ENCODE assay signal across 17 cellular contexts in the genomic region with DNA sequence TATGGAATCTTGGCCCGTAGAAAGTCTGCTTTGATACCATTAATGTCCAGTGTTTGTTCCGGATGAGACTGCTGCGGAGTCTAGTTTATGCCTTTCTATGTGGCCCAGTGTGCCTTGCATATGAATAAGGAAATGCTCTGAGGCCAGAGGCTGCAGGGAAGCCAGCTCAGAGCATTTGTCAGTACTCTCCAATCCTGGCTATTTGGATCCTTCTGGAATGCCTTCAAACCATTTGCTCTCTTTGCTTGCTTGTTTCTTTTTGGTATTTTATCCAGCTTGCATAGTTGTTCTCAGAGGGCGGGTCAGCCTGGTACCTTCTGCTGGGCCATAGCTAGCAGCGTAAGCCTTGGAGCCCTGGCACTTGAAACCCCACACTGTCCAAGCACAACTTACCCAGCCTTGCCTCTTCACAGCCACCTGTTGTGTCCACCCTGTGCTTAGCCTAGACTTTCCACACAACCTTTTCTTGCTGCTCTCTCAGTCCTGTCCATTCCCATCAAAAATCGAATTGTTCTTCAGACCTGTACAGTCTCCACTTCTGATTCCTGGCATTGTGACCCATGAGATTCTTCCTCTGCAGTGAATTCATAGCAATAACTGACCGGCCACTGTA. TPM values are rescaled to one million over a fixed set of nuclear protein-coding genes. Genes with fewer than 3 reads are reported as not detected.
A peak's percentile ranks its signal among the peaks of the same experiment; 100 is the strongest.
DNase-seq lines count a peak whose midpoint lies in the region; ATAC-seq, FAIRE-seq and TF ChIP-seq lines count a peak whose summit lies in the region.
"Had no signal": no experiment of that assay in that cellular context is flagged by ENCODE, and none has a peak within 500 bp of the region (broad histone marks: within the 10 kb centered on the region; RNA-seq: fewer than 3 reads in every experiment).

No MANE protein-coding gene starts in this region.

- in situ Hi-C loops in HepG2 (cut with HindIII; ENCODE audit: extremely low pct_ligation_motif_present, low pct_unique_long_range_greater_than_20kb), result no loop called here
- in situ Hi-C loops in ACHN (cut with HindIII; ENCODE audit: low pct_ligation_motif_present, low pct_unique_long_range_greater_than_20kb, low sequenced_read_pairs), result loop anchor here (25.0 kb wide), 1 partner anchor 401 kb away; no protein-coding TSS in a partner anchor

- POLR2A ChIA-PET in HepG2 (lab: Yijun Ruan, JAX), result no interaction called here

- intact Hi-C loops in HepG2 (cut with micrococcal nuclease; ENCODE audit: unreplicated experiment) (no loop called here), right lobe of liver (cut with DNase I) (no loop called here), testis (cut with DNase I; ENCODE audit: low total_unique reads) (no loop called here)

- H3K27ac ChIP-seq in HepG2 (ENCODE audit: extremely low read length, insufficient read depth, low read length) (no peak overlapping the region), right lobe of liver (no peak overlapping the region), cingulate gyrus (ENCODE audit: low read depth, low read length) (peak overlapping the region; percentile 66), testis (no peak overlapping the region)
- H3K27ac ChIP-seq: RWPE1, SJCRH30 had no signal

- TF ChIP-seq CTCF in HepG2 (CRISPR knock-in tag; IDR thresholded peaks at IDR 0.05) (no peak), right lobe of liver (IDR thresholded peaks at IDR 0.05) (no peak), testis (IDR thresholded peaks at IDR 0.05) (no peak)

- CTCF ChIA-PET in HepG2 (lab: Yijun Ruan, JAX; ENCODE audit: low intra/inter-chr PET ratio, low total read pairs), result no interaction called here

- H3K9me3 ChIP-seq in HepG2 (ENCODE audit: low read length) (no peaks in the 10 kb centered on the region), right lobe of liver (no peaks in the 10 kb centered on the region), testis (no peaks in the 10 kb centered on the region)
- H3K9me3 ChIP-seq: SJCRH30 had no signal

- H2AFZ ChIP-seq in HepG2 (ENCODE audit: low read length), result no peak overlapping the region

- peaks cover 43% of the 10 kb centered on the region for H3K79me2 ChIP-seq in HepG2 (ENCODE audit: insufficient read depth, low read length)

- 0 out of 3 replicates have a peak, but pooled peaks have one; percentile 23 for ATAC-seq in HepG2
- no peak for ATAC-seq in right lobe of liver
- no peak for ATAC-seq in GM18498 (IDR thresholded peaks at IDR 0.05; ENCODE audit: unreplicated experiment)
- no peak for ATAC-seq in HG03159 (IDR thresholded peaks at IDR 0.05; ENCODE audit: unreplicated experiment)
- ATAC-seq: CD8-positive, alpha-beta T cell had no signal

- TF ChIP-seq EP300 in HepG2 (IDR thresholded peaks at IDR 0.05; ENCODE audit: low read depth in 2 of 2, low read length in 2 of 2) (no peak), HepG2 (CRISPR knock-in tag; IDR thresholded peaks at IDR 0.05; ENCODE audit: borderline replicate concordance) (no peak)

- no peak for TF ChIP-seq POLR2A in HepG2 (IDR thresholded peaks at IDR 0.05; ENCODE audit: insufficient read depth in 1 of 2, low read depth in 2 of 2, low read length in 2 of 2)
- no peak for TF ChIP-seq POLR2A in right lobe of liver (IDR thresholded peaks at IDR 0.05)
- no peak for TF ChIP-seq POLR2A in testis (IDR thresholded peaks at IDR 0.05)

- H3K4me1 ChIP-seq in HepG2 (ENCODE audit: insufficient read depth, low read length) (peaks cover 31% of the 10 kb centered on the region), right lobe of liver (peaks cover 0 to 6% (median 0%) of the 10 kb centered on the region in 4 donors), testis (peaks cover 3% of the 10 kb centered on the region)

- H4K20me1 ChIP-seq in HepG2 (ENCODE audit: insufficient read depth, low read length), result no peaks in the 10 kb centered on the region

- no TSS peak for BruUV-seq in HepG2 (replicated peaks; lab: Mats Ljungman, UMichigan)

- no peak for TF ChIP-seq RAD21 in HepG2 (CRISPR knock-in tag; IDR thresholded peaks at IDR 0.05)

- DNase-seq in HepG2 (ENCODE audit: low spot score) (no peak), right lobe of liver (no peak), midbrain (lab: John Stamatoyannopoulos, UW) (peak; percentile 28), testis (peak; percentile 7), ACHN (no peak)
- DNase-seq: GF-D8; NCI-H187 treated with DMSO at 0.1 percent for 48 hours; NCI-H524 treated with DMSO at 0.1 percent for 48 hours; NK-92 treated with Interleukin-12 subunit alpha and Interleukin-12 subunit beta, amount 100 ng/mL, for 24 hours; OCI-M1; SJCRH30 had no signal

- H3K9ac ChIP-seq in HepG2 (ENCODE audit: insufficient read depth, low read depth, low read length), result no peak overlapping the region

- H3K4me3 ChIP-seq in HepG2 (replicated peaks in 1 of 3; ENCODE audit: insufficient read depth in 1 of 3, low read depth in 2 of 3, low read length in 3 of 3), result no peak overlapping the region
- H3K4me3 ChIP-seq in right lobe of liver, result no peak overlapping the region
- no peak overlapping the region for H3K4me3 ChIP-seq in testis
- H3K4me3 ChIP-seq: SJCRH30 had no signal

- FAIRE-seq in HepG2 (lab: Jason Lieb, UNC), result no peak
- FAIRE-seq: H54 had no signal

- peaks cover 25 to 52% of the 10 kb centered on the region in 2 experiments for H3K36me3 ChIP-seq in HepG2 (replicated peaks in 1 of 2; ENCODE audit: control insufficient read depth in 1 of 2, insufficient read depth in 2 of 2, low read length in 2 of 2)
- no peaks in the 10 kb centered on the region for H3K36me3 ChIP-seq in right lobe of liver
- no peaks in the 10 kb centered on the region for H3K36me3 ChIP-seq in testis (ENCODE audit: low read depth, missing control alignments)

- 95% methylated on average over 7 of the region's 7 CpGs for WGBS in HepG2 (ENCODE audit: low lambda C conversion rate)
- WGBS in right lobe of liver (ENCODE audit: insufficient coverage, low coverage, low lambda C conversion rate, missing lambda C conversion rate), result 98% methylated on average over 5 of the region's 7 CpGs
- WGBS in testis, 2 donors, result 78 to 85% methylated on average over 7 of the region's 7 CpGs

- H3K27me3 ChIP-seq in HepG2 (ENCODE audit: control insufficient read depth in 1 of 2, insufficient read depth in 2 of 2, low read length in 2 of 2) (no peaks in the 10 kb centered on the region), right lobe of liver (no peaks in the 10 kb centered on the region), testis (no peaks in the 10 kb centered on the region)
- H3K27me3 ChIP-seq: SJCRH30 had no signal

- no peak overlapping the region for H3K4me2 ChIP-seq in HepG2 (ENCODE audit: low read depth, low read length)

RNA-seq across cellular contexts. Expression of a gene that starts 20.5 kb away (rescaled TPM):
- total RNA-seq in HepG2 (2016; rRNA removed; fragmentation: Illumina TruSeq; extraction: Trizol), result 35.5 and 41.4 TPM in 2 replicates
- 8.3 and 11.5 TPM in 2 replicates for total RNA-seq in HepG2 (2016; cell fraction: cytosol; rRNA removed; fragmentation: Illumina TruSeq; extraction: Trizol; ENCODE audit: low read depth)
- total RNA-seq in HepG2 (2016; cell fraction: insoluble cytoplasmic fraction; rRNA removed; fragmentation: Illumina TruSeq; extraction: Trizol), result 35.8 and 39.7 TPM in 2 replicates
- total RNA-seq in HepG2 (2016; cell fraction: membrane; rRNA removed; fragmentation: Illumina TruSeq; extraction: Trizol), result 17.2 and 19.2 TPM in 2 replicates
- total RNA-seq in HepG2 (2016; cell fraction: nucleus; rRNA removed; fragmentation: Illumina TruSeq; extraction: Trizol), result 37.7 and 41.8 TPM in 2 replicates
- 15.0 and 19.7 TPM in 2 replicates for polyA plus RNA-seq in HepG2 (2011; rRNA removed)
- polyA plus RNA-seq in HepG2 (2011; cell fraction: cytosol; rRNA removed), result 11.4 and 14.1 TPM in 2 replicates
- polyA plus RNA-seq in HepG2 (2011; cell fraction: nucleus; rRNA removed), result 21.1 and 29.9 TPM in 2 replicates
- 7.0 and 12.0 TPM in 2 replicates for polyA plus RNA-seq in HepG2 (2012)
- polyA plus RNA-seq in HepG2 (2016; cell fraction: cytosol; fragmentation: Illumina TruSeq; extraction: Trizol; ENCODE audit: low read depth), result 4.1 and 8.1 TPM in 2 replicates
- polyA plus RNA-seq in HepG2 (2016; cell fraction: insoluble cytoplasmic fraction; fragmentation: Illumina TruSeq; extraction: Trizol; ENCODE audit: low read depth), result 36.7 and 40.3 TPM in 2 replicates
- polyA plus RNA-seq in HepG2 (2016; cell fraction: membrane; fragmentation: Illumina TruSeq; extraction: Trizol; ENCODE audit: low read depth), result 11.8 and 13.7 TPM in 2 replicates
- 53.5 and 60.4 TPM in 2 replicates for polyA plus RNA-seq in HepG2 (2016; cell fraction: nucleus; fragmentation: Illumina TruSeq; extraction: Trizol; ENCODE audit: insufficient read depth, low read depth)
- 43.4 and 73.1 TPM in 2 replicates for polyA minus RNA-seq in HepG2 (2011; rRNA and poly(A)+ RNA removed; ENCODE audit: low replicate concordance)
- 7.8 and 14.2 TPM in 2 replicates for polyA minus RNA-seq in HepG2 (2011; cell fraction: cytosol; rRNA and poly(A)+ RNA removed)
- polyA minus RNA-seq in HepG2 (2011; cell fraction: nucleus; rRNA and poly(A)+ RNA removed), result 38.0 and 52.5 TPM in 2 replicates
- 1 to 10 TPM; 1.6 to 6.0 (median 3.1) TPM for total RNA-seq in right lobe of liver
- total RNA-seq in testis, result 10 to 100 TPM; 27.1 to 32.8 TPM
- 41.2 TPM for polyA plus RNA-seq in testis (ENCODE audit: insufficient read depth, low read depth, low replicate concordance)

RNA-seq across cellular contexts. Expression of a gene that starts 20.6 kb away (rescaled TPM):
- total RNA-seq in HepG2 (2016; rRNA removed; fragmentation: Illumina TruSeq; extraction: Trizol) (69.1 and 72.6 TPM in 2 replicates), right lobe of liver (10 to 100 TPM; 10.1 to 16.4 (median 15.3) TPM), testis (10 to 100 TPM; 60.4 to 61.3 TPM)
- 60.4 and 67.3 TPM in 2 replicates for total RNA-seq in HepG2 (2016; cell fraction: cytosol; rRNA removed; fragmentation: Illumina TruSeq; extraction: Trizol; ENCODE audit: low read depth)
- total RNA-seq in HepG2 (2016; cell fraction: insoluble cytoplasmic fraction; rRNA removed; fragmentation: Illumina TruSeq; extraction: Trizol), result 72.7 and 87.7 TPM in 2 replicates
- 94.1 and 99.1 TPM in 2 replicates for total RNA-seq in HepG2 (2016; cell fraction: membrane; rRNA removed; fragmentation: Illumina TruSeq; extraction: Trizol)
- total RNA-seq in HepG2 (2016; cell fraction: nucleus; rRNA removed; fragmentation: Illumina TruSeq; extraction: Trizol), result 23.3 and 24.3 TPM in 2 replicates
- polyA plus RNA-seq in HepG2 (2011; rRNA removed) (75.4 and 90.8 TPM in 2 replicates), testis (ENCODE audit: insufficient read depth, low read depth, low replicate concordance) (122 TPM)
- 56.6 and 90.9 TPM in 2 replicates for polyA plus RNA-seq in HepG2 (2011; cell fraction: cytosol; rRNA removed)
- polyA plus RNA-seq in HepG2 (2011; cell fraction: nucleus; rRNA removed), result 25.2 and 28.1 TPM in 2 replicates
- 66.4 and 75.5 TPM in 2 replicates for polyA plus RNA-seq in HepG2 (2012)
- polyA plus RNA-seq in HepG2 (2016; cell fraction: cytosol; fragmentation: Illumina TruSeq; extraction: Trizol; ENCODE audit: low read depth), result 77.6 and 78.5 TPM in 2 replicates
- 76.5 and 83.9 TPM in 2 replicates for polyA plus RNA-seq in HepG2 (2016; cell fraction: insoluble cytoplasmic fraction; fragmentation: Illumina TruSeq; extraction: Trizol; ENCODE audit: low read depth)
- 88.1 and 94.4 TPM in 2 replicates for polyA plus RNA-seq in HepG2 (2016; cell fraction: membrane; fragmentation: Illumina TruSeq; extraction: Trizol; ENCODE audit: low read depth)
- 51.1 and 58.4 TPM in 2 replicates for polyA plus RNA-seq in HepG2 (2016; cell fraction: nucleus; fragmentation: Illumina TruSeq; extraction: Trizol; ENCODE audit: insufficient read depth, low read depth)
- polyA minus RNA-seq in HepG2 (2011; rRNA and poly(A)+ RNA removed; ENCODE audit: low replicate concordance), result 41.5 and 57.2 TPM in 2 replicates
- polyA minus RNA-seq in HepG2 (2011; cell fraction: cytosol; rRNA and poly(A)+ RNA removed), result 8.2 and 15.7 TPM in 2 replicates
- 25.1 and 28.7 TPM in 2 replicates for polyA minus RNA-seq in HepG2 (2011; cell fraction: nucleus; rRNA and poly(A)+ RNA removed)

Comparison
In these comparisons a context has a peak if more than half of its experiments do, and no peak if none do; other contexts are left out.
1. DNase-seq: peak in midbrain (single experiment) and testis (single experiment); none in HepG2 (single experiment), right lobe of liver (0 of 3) and ACHN (single experiment).